Comparison of ENCODE assay signal across 15 cellular contexts in genomic region chr3:111944377-111944776, GRCh38. TPM values are rescaled to one million over a fixed set of nuclear protein-coding genes. Genes with fewer than 3 reads are reported as not detected.
"Had no signal": no experiment of that assay in that cellular context is flagged by ENCODE, and none has a peak within 500 bp of the region (broad histone marks: within the 10 kb centered on the region; RNA-seq: fewer than 3 reads in every experiment).

No MANE protein-coding gene starts in this region.

- H3K27me3 Mint-ChIP-seq: activated naive CD8-positive, alpha-beta T cell treated with anti-CD3 and anti-CD28 coated beads for 36 hours; naive B cell had no signal

- H3K27ac Mint-ChIP-seq: activated naive CD8-positive, alpha-beta T cell treated with anti-CD3 and anti-CD28 coated beads for 36 hours; immature natural killer cell; naive B cell; stimulated activated effector memory CD8-positive, alpha-beta T cell treated with anti-CD3 and anti-CD28 coated beads, Interleukin-12 subunit alpha, Interleukin-12 subunit beta, amount 100 ng/mL, for 72 hours had no signal

- DNase-seq: activated CD4-positive, alpha-beta T cell treated with anti-CD3 and anti-CD28 coated beads, Interleukin-2, amount 50 U/mL, for 4 hours; activated CD4-positive, CD25-positive, alpha-beta regulatory T cell treated with anti-CD3 and anti-CD28 coated beads, Interleukin-2, amount 50 U/mL, for 72 hours; activated gamma-delta T cell; activated naive CD8-positive, alpha-beta T cell treated with anti-CD3 and anti-CD28 coated beads for 36 hours; activated T-cell treated with anti-CD3 and anti-CD28 coated beads, Interleukin-2, amount 50 U/mL, for 4 hours; anterior cingulate cortex; immature natural killer cell; left cardiac atrium; naive B cell; T-helper 9 cell; transverse colon had no signal

- H3K4me3 ChIP-seq: lung, smooth muscle cell, transverse colon had no signal

- H3K4me2 ChIP-seq: smooth muscle cell had no signal

- H3K4me1 Mint-ChIP-seq: activated naive CD8-positive, alpha-beta T cell treated with anti-CD3 and anti-CD28 coated beads for 36 hours; immature natural killer cell; naive B cell; stimulated activated effector memory CD8-positive, alpha-beta T cell treated with anti-CD3 and anti-CD28 coated beads, Interleukin-12 subunit alpha, Interleukin-12 subunit beta, amount 100 ng/mL, for 72 hours had no signal

- H3K4me1 ChIP-seq: parathyroid adenoma had no signal

- ATAC-seq: activated T-cell treated with anti-CD3 and anti-CD28 coated beads, Interleukin-2, amount 50 U/mL, for 4 hours; left cardiac atrium; stimulated activated effector memory CD8-positive, alpha-beta T cell treated with anti-CD3 and anti-CD28 coated beads, Interleukin-12 subunit alpha, Interleukin-12 subunit beta, amount 100 ng/mL, for 72 hours had no signal

- H3K4me3 Mint-ChIP-seq: activated naive CD8-positive, alpha-beta T cell treated with anti-CD3 and anti-CD28 coated beads for 36 hours; activated T-cell treated with anti-CD3 and anti-CD28 coated beads, Interleukin-2, amount 50 U/mL, for 4 hours; immature natural killer cell; naive B cell; stimulated activated effector memory CD8-positive, alpha-beta T cell treated with anti-CD3 and anti-CD28 coated beads, Interleukin-12 subunit alpha, Interleukin-12 subunit beta, amount 100 ng/mL, for 72 hours had no signal

- H3K9me3 Mint-ChIP-seq: activated naive CD8-positive, alpha-beta T cell treated with anti-CD3 and anti-CD28 coated beads for 36 hours; activated T-cell treated with anti-CD3 and anti-CD28 coated beads, Interleukin-2, amount 50 U/mL, for 4 hours; immature natural killer cell; naive B cell; stimulated activated effector memory CD8-positive, alpha-beta T cell treated with anti-CD3 and anti-CD28 coated beads, Interleukin-12 subunit alpha, Interleukin-12 subunit beta, amount 100 ng/mL, for 72 hours had no signal

- H2AFZ ChIP-seq: parathyroid adenoma had no signal

- H3K79me2 ChIP-seq: parathyroid adenoma had no signal

- H3K9me3 ChIP-seq: transverse colon had no signal

- H3K27ac ChIP-seq: parathyroid adenoma, transverse colon had no signal

- H3K9ac ChIP-seq: parathyroid adenoma had no signal

- H3K27me3 ChIP-seq: transverse colon had no signal

RNA-seq across cellular contexts. Expression of gene TAGLN3, which starts 54.3 kb away (rescaled TPM):
- total RNA-seq: left cardiac atrium had no signal
- polyA plus RNA-seq: immature natural killer cell had no signal
